Comparison of ENCODE assay signal across 8 cellular contexts in genomic region chr19:2167896-2168618, GRCh38. TPM values are rescaled to one million over a fixed set of nuclear protein-coding genes. Genes with fewer than 3 reads are reported as not detected.
DNase-seq lines count a peak whose midpoint lies in the region; ATAC-seq, FAIRE-seq and TF ChIP-seq lines count a peak whose summit lies in the region.

No MANE protein-coding gene starts in this region.

- H3K27me3 Mint-ChIP-seq in T-helper 17 cell, result no peaks in the 10 kb centered on the region

- H3K4me2 ChIP-seq in fibroblast of lung (ENCODE audit: extremely low read depth, insufficient read depth, low read length), result peak overlapping the region; percentile 30

- H4K20me1 ChIP-seq in fibroblast of lung (ENCODE audit: control insufficient read depth, extremely low read depth, insufficient read depth, low read length), result no peaks in the 10 kb centered on the region

- TF ChIP-seq EP300 in ovary (IDR thresholded peaks at IDR 0.05), result no peak

- H2AFZ ChIP-seq in fibroblast of lung (ENCODE audit: low read length), result no peak overlapping the region

- intact Hi-C loops in ovary (cut with DNase I), result loop anchor here in 2 of 4 donors (5.0 to 10.0 kb wide), 2 partner anchors 64 to 67 kb away; partner anchors contain the start of genes PLEKHJ1 (in 1 of the 2) and SF3A2 (in 1 of the 2)

- ATAC-seq in HG02642 (IDR thresholded peaks at IDR 0.05; ENCODE audit: poor library complexity, unreplicated experiment) (peak; percentile 28), T-helper 17 cell (no peak), GM19455 (IDR thresholded peaks at IDR 0.05; ENCODE audit: unreplicated experiment) (no peak)

- H3K36me3 ChIP-seq in fibroblast of lung (ENCODE audit: control insufficient read depth, insufficient read depth, low read length) (peaks cover 1% of the 10 kb centered on the region), ovary (no peaks in the 10 kb centered on the region)

- H3K27ac Mint-ChIP-seq in T-helper 17 cell, result peak overlapping the region; percentile 91

- H3K4me1 ChIP-seq in fibroblast of lung (ENCODE audit: control insufficient read depth, extremely low read depth, insufficient read depth, low read length) (peaks cover 42% of the 10 kb centered on the region), ovary (ENCODE audit: insufficient read depth) (peaks cover 35% of the 10 kb centered on the region)

- peak; percentile 67 for DNase-seq in Daoy (ENCODE audit: low read depth)
- no peak for DNase-seq in T-helper 17 cell
- peak; percentile 47 to 61 for DNase-seq in fibroblast of lung (ENCODE audit: low read depth in 2 of 2)
- DNase-seq in ovary, result peak in 1 of 5 donors; percentile 53
- no peak for DNase-seq in SHP77 (lab: John Stamatoyannopoulos, UW)
- DNase-seq in GM12892 (ENCODE audit: insufficient read length), result no peak

- no peak for FAIRE-seq in GM12892 (lab: Jason Lieb, UNC)

- H3K27ac ChIP-seq in fibroblast of lung (ENCODE audit: insufficient read depth, low read length), result peak overlapping the region; percentile 88
- peak overlapping the region; percentile 9 to 61 for H3K27ac ChIP-seq in ovary

- H3K4me3 ChIP-seq in fibroblast of lung (replicated peaks in 1 of 4; ENCODE audit: control extremely low read depth in 1 of 4, insufficient read depth in 1 of 4, low read depth in 3 of 4, low read length in 4 of 4), result peak overlapping the region in 2 of 4 experiments; percentile 7 to 37
- no peak overlapping the region for H3K4me3 ChIP-seq in ovary

- 30 to 37% (median 31%) methylated on average over 16 of the region's 16 CpGs for WGBS in ovary, 3 donors

- H3K79me2 ChIP-seq in fibroblast of lung (ENCODE audit: control insufficient read depth, insufficient read depth, low read length), result peaks cover 74% of the 10 kb centered on the region

- H3K9me3 ChIP-seq in T-helper 17 cell (ENCODE audit: control insufficient read depth, low read length, poor library complexity, severe bottlenecking) (no peaks in the 10 kb centered on the region), fibroblast of lung (ENCODE audit: control insufficient read depth, insufficient read depth, low read depth, low read length) (no peaks in the 10 kb centered on the region), ovary (no peaks in the 10 kb centered on the region)

- H3K4me1 Mint-ChIP-seq in T-helper 17 cell, result peaks cover 31% of the 10 kb centered on the region

- TF ChIP-seq CTCF in fibroblast of lung (conservative IDR thresholded peaks at IDR 0.05 in 1 of 2, IDR thresholded peaks at IDR 0.05 in 1 of 2; ENCODE audit: low read depth in 1 of 2, low read length in 2 of 2) (no peak), ovary (IDR thresholded peaks at IDR 0.05) (no peak)

- H3K27me3 ChIP-seq in fibroblast of lung (ENCODE audit: control insufficient read depth, insufficient read depth, low read length), result no peaks in the 10 kb centered on the region
- no peaks in the 10 kb centered on the region for H3K27me3 ChIP-seq in ovary

- no peaks in the 10 kb centered on the region for H3K36me3 Mint-ChIP-seq in T-helper 17 cell (ENCODE audit: low read depth)

- peak overlapping the region; percentile 74 for H3K4me3 Mint-ChIP-seq in T-helper 17 cell

- no peak overlapping the region for H3K9ac ChIP-seq in fibroblast of lung (ENCODE audit: insufficient read depth, low read length)

- TF ChIP-seq POLR2A in ovary (IDR thresholded peaks at IDR 0.05) (no peak), GM12892 (IDR thresholded peaks at IDR 0.05; ENCODE audit: low read depth, low read length) (no peak; the same call in 1 of the 2 replicates)

RNA-seq across cellular contexts. Expression of gene DOT1L, which starts 4.3 kb away (rescaled TPM):
- total RNA-seq in Daoy (2014; rRNA removed; shearing (Covaris generic)), result 5.0 and 10.8 TPM in 2 replicates
- total RNA-seq in T-helper 17 cell (10 to 100 TPM; 32.3 to 42.1 TPM), fibroblast of lung (2.8 and 3.1 TPM in 2 replicates), ovary (10 to 100 TPM in 6 of 7 donors, 1 to 10 TPM in 1; 6.7 to 28.9 (median 21.3) TPM)
- polyA plus RNA-seq in fibroblast of lung (5.4 and 7.3 TPM in 2 replicates), ovary (1 to 10 TPM; 2.4 to 5.4 TPM)
- polyA plus RNA-seq in fibroblast of lung (2012), result 11.1 and 11.6 TPM in 2 replicates
- polyA minus RNA-seq in fibroblast of lung (ENCODE audit: low replicate concordance), result 95.5 and 113 TPM in 2 replicates
- polyA plus RNA-seq in GM12892 (2012; ENCODE audit: missing spikeins), result 12.6 TPM

RNA-seq across cellular contexts. Expression of gene AP3D1, which starts 16.7 kb away (rescaled TPM):
- total RNA-seq in Daoy (2014; rRNA removed; shearing (Covaris generic)), result 79.0 and 93.3 TPM in 2 replicates
- total RNA-seq in T-helper 17 cell (10 to 100 TPM; 82.2 to 86.0 TPM), fibroblast of lung (88.9 and 99.9 TPM in 2 replicates), ovary (100 to 1,000 TPM in 1 of 7 donors, 10 to 100 TPM in 6; 36.7 to 102 (median 75.4) TPM)
- polyA plus RNA-seq in fibroblast of lung (68.0 and 103 TPM in 2 replicates), ovary (10 to 100 TPM; 43.5 to 49.9 TPM)
- 109 and 151 TPM in 2 replicates for polyA plus RNA-seq in fibroblast of lung (2012)
- polyA minus RNA-seq in fibroblast of lung (ENCODE audit: low replicate concordance), result 716 and 807 TPM in 2 replicates
- 41.7 TPM for polyA plus RNA-seq in GM12892 (2012; ENCODE audit: missing spikeins)

Comparison
In these comparisons a context has a peak if more than half of its experiments do, and no peak if none do; other contexts are left out.
1. DNase-seq: peak in Daoy (single experiment) and fibroblast of lung (2 of 2); none in T-helper 17 cell (0 of 3), SHP77 (0 of 2) and GM12892 (single experiment).